Comparison of ENCODE assay signal across 19 cellular contexts in genomic region chr5:83348281-83348780, GRCh38.
DNase-seq lines count a peak whose midpoint lies in the region; ATAC-seq and TF ChIP-seq lines count a peak whose summit lies in the region.
"Had no signal": no experiment of that assay in that cellular context is flagged by ENCODE, and none has a peak within 500 bp of the region (broad histone marks: within the 10 kb centered on the region; RNA-seq: fewer than 3 reads in every experiment).

No MANE protein-coding gene starts in this region.

- no peak overlapping the region for H3K4ac ChIP-seq in mesendoderm (ENCODE audit: low read depth, low read length)

- H3K36me3 ChIP-seq in DND-41 (ENCODE audit: insufficient read depth, low read length) (peaks cover 9% of the 10 kb centered on the region; the same call in 1 of the 2 replicates), mesendoderm (ENCODE audit: control insufficient read depth, insufficient read depth, low read length) (no peaks in the 10 kb centered on the region)

- no peak overlapping the region for H2AFZ ChIP-seq in DND-41 (ENCODE audit: low read depth, low read length)
- H2AFZ ChIP-seq: GM23248 had no signal

- ATAC-seq in DND-41 (ENCODE audit: insufficient read depth, low read depth) (no peak), HG03520 (IDR thresholded peaks at IDR 0.05; ENCODE audit: unreplicated experiment) (no peak)
- no peak for ATAC-seq in activated naive CD4-positive, alpha-beta T cell treated with anti-CD3 and anti-CD28 coated beads, Interleukin-2, amount 50 U/mL, for 72 hours
- ATAC-seq: CD8-positive, alpha-beta T cell; GM12878 had no signal

- H2BK5ac ChIP-seq in mesendoderm (ENCODE audit: low read length): no peak overlapping the region

- H3K4me2 ChIP-seq in DND-41 (ENCODE audit: insufficient read depth, low read length) (no peak overlapping the region), mesendoderm (ENCODE audit: low read length) (no peak overlapping the region)
- H3K4me2 ChIP-seq: BLaER1 had no signal

- peaks cover 19% of the 10 kb centered on the region for H3K9me3 ChIP-seq in DND-41 (ENCODE audit: insufficient read depth, low read length, severe bottlenecking)

- H3K23ac ChIP-seq in mesendoderm (ENCODE audit: low read length): no peak overlapping the region

- H3K9me3 Mint-ChIP-seq in activated naive CD4-positive, alpha-beta T cell treated with anti-CD3 and anti-CD28 coated beads, Interleukin-2, amount 50 U/mL, for 72 hours: peaks cover 22 to 25% of the 10 kb centered on the region in 2 donors

- H4K5ac ChIP-seq in mesendoderm (ENCODE audit: low read length): no peak overlapping the region

- DNase-seq in DND-41 (peak; percentile 11), OCI-M1 (lab: John Stamatoyannopoulos, UW) (peak; percentile 25), mesendoderm (peak; percentile 13)
- no peak for DNase-seq in stimulated activated naive CD4-positive, alpha-beta T cell (lab: John Stamatoyannopoulos, UW)
- no peak for DNase-seq in activated naive CD4-positive, alpha-beta T cell treated with anti-CD3 and anti-CD28 coated beads, Interleukin-2, amount 50 U/mL, for 72 hours (ENCODE audit: low spot score in 2 of 2)
- DNase-seq: CD4-positive, CD25-positive, alpha-beta regulatory T cell; CD8-positive, alpha-beta T cell; DMS153; EL; GDM1; GM23248; H7; HCEC 1CT had no signal

- H3K9ac ChIP-seq in DND-41 (ENCODE audit: low read depth, low read length) (no peak overlapping the region), mesendoderm (ENCODE audit: low read length) (no peak overlapping the region)
- H3K9ac ChIP-seq: BLaER1, GM23248 had no signal

- H3K18ac ChIP-seq in mesendoderm (ENCODE audit: low read length): no peak overlapping the region

- no peak overlapping the region for H3K27ac Mint-ChIP-seq in activated naive CD4-positive, alpha-beta T cell treated with anti-CD3 and anti-CD28 coated beads, Interleukin-2, amount 50 U/mL, for 72 hours
- H3K27ac Mint-ChIP-seq: B cell; CD4-positive, CD25-positive, alpha-beta regulatory T cell; CD8-positive, alpha-beta T cell had no signal

- no peaks in the 10 kb centered on the region for H3K4me1 ChIP-seq in DND-41 (ENCODE audit: insufficient read depth, low read length)
- H3K4me1 ChIP-seq in mesendoderm (ENCODE audit: control insufficient read depth, low read depth, low read length): no peaks in the 10 kb centered on the region
- H3K4me1 ChIP-seq: BLaER1, Caco-2 had no signal

- no peak overlapping the region for H2BK15ac ChIP-seq in mesendoderm (replicated peaks; ENCODE audit: low read depth)

- H3K4me3 ChIP-seq in DND-41 (ENCODE audit: low read depth in 1 of 2, low read length in 2 of 2) (no peak overlapping the region), mesendoderm (ENCODE audit: low read length) (no peak overlapping the region)
- H3K4me3 ChIP-seq: BLaER1, GM12878, GM23248 had no signal

- H3K36me3 Mint-ChIP-seq in activated naive CD4-positive, alpha-beta T cell treated with anti-CD3 and anti-CD28 coated beads, Interleukin-2, amount 50 U/mL, for 72 hours: peaks cover 23 to 29% of the 10 kb centered on the region in 2 donors
- H3K36me3 Mint-ChIP-seq: CD4-positive, CD25-positive, alpha-beta regulatory T cell had no signal

- no peaks in the 10 kb centered on the region for H4K20me1 ChIP-seq in DND-41 (ENCODE audit: insufficient read depth, low read length)
- H4K20me1 ChIP-seq: BLaER1 had no signal

- TF ChIP-seq CTCF in DND-41 (IDR thresholded peaks at IDR 0.05; ENCODE audit: borderline replicate concordance, extremely low read depth, low read length, poor library complexity, severe bottlenecking): no peak

- H2BK120ac ChIP-seq in mesendoderm (ENCODE audit: low read depth, low read length): no peak overlapping the region

- H3K27me3 ChIP-seq in DND-41 (ENCODE audit: insufficient read depth, low read length, poor library complexity): no peaks in the 10 kb centered on the region
- no peaks in the 10 kb centered on the region for H3K27me3 ChIP-seq in mesendoderm (ENCODE audit: insufficient read depth, low read length, poor library complexity)
- H3K27me3 ChIP-seq: BLaER1 had no signal

- no peaks in the 10 kb centered on the region for H3K79me1 ChIP-seq in mesendoderm (ENCODE audit: low read length)

- no peak overlapping the region for H2AK5ac ChIP-seq in mesendoderm (ENCODE audit: low read length)

- H3K79me2 ChIP-seq in DND-41 (ENCODE audit: insufficient read depth, low read length): no peaks in the 10 kb centered on the region
- H3K79me2 ChIP-seq in mesendoderm (ENCODE audit: control insufficient read depth, insufficient read depth, low read length): no peaks in the 10 kb centered on the region

- H3K27ac ChIP-seq in DND-41 (ENCODE audit: low read length) (no peak overlapping the region), mesendoderm (ENCODE audit: low read depth, low read length) (no peak overlapping the region)
- H3K27ac ChIP-seq: BLaER1, C4-2B, GM23248 had no signal

- H3K56ac ChIP-seq in mesendoderm (ENCODE audit: low read length): no peak overlapping the region

- WGBS in mesendoderm (ENCODE audit: extremely low coverage, insufficient coverage, low lambda C conversion rate): no CpG with 5 or more reads among the region's 2 CpGs

- H4K8ac ChIP-seq in mesendoderm (ENCODE audit: low read depth, low read length): no peak overlapping the region

Comparison
In these comparisons a context has a peak if more than half of its experiments do, and no peak if none do; other contexts are left out.
1. DNase-seq: peak in DND-41 (single experiment), OCI-M1 (single experiment) and mesendoderm (single experiment); none in stimulated activated naive CD4-positive, alpha-beta T cell (0 of 6) and activated naive CD4-positive, alpha-beta T cell treated with anti-CD3 and anti-CD28 coated beads, Interleukin-2, amount 50 U/mL, for 72 hours (0 of 2).